ENCODE assay signal across 18 cellular contexts in the genomic region with DNA sequence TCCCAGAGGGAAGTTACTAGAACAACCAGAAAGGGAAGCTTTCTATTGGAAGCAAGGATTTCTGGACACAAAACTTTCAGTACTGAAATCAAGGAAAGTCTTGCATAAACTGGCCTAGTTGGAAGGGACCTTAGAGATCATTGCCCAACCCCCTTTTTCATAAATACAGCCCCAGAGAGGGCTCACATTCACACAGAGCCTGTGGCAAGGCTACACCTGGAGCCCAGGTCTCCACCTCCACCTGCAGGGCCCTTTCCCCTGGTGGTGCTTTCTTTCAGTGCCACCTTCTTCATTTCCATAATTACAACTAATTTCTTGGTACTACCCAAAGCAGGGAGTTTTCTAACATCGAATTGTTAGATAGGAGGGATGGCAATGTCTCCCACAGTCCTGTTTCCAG.
DNase-seq lines count a peak whose midpoint lies in the region; ATAC-seq, FAIRE-seq and TF ChIP-seq lines count a peak whose summit lies in the region.
"Had no signal": no experiment of that assay in that cellular context is flagged by ENCODE, and none has a peak within 500 bp of the region (broad histone marks: within the 10 kb centered on the region; RNA-seq: fewer than 3 reads in every experiment).

No MANE protein-coding gene starts in this region.

- no peak overlapping the region for H3T11ph ChIP-seq in H9 (ENCODE audit: low read length)

- H3K4me1 ChIP-seq in H9 (ENCODE audit: insufficient read depth, low read length) (peaks cover 10% of the 10 kb centered on the region; the same call in 1 of the 2 replicates), astrocyte (ENCODE audit: insufficient read depth, low read length) (peaks cover 53% of the 10 kb centered on the region), foreskin keratinocyte (peaks cover 69% of the 10 kb centered on the region)

- H2BK120ac ChIP-seq in H9 (ENCODE audit: low read depth, low read length, poor library complexity, severe bottlenecking), result no peak overlapping the region

- H3K4me3 ChIP-seq in astrocyte (ENCODE audit: insufficient read depth, low read depth, low read length) (no peak overlapping the region), skin epidermis (no peak overlapping the region)

- H3K9me3 ChIP-seq in H9 (ENCODE audit: control insufficient read depth, low read depth, low read length) (no peaks in the 10 kb centered on the region), astrocyte (ENCODE audit: insufficient read depth, low read depth, low read length) (no peaks in the 10 kb centered on the region)

- CTCF ChIA-PET in activated CD8-positive, alpha-beta T cell treated with anti-CD3 and anti-CD28 coated beads for 36 hours (lab: Charles Lee), result no interaction called here

- H3K9me3 Mint-ChIP-seq in H9, result no peaks in the 10 kb centered on the region
- H3K9me3 Mint-ChIP-seq in astrocyte (ENCODE audit: unreplicated experiment), result no peaks in the 10 kb centered on the region
- no peaks in the 10 kb centered on the region for H3K9me3 Mint-ChIP-seq in activated CD8-positive, alpha-beta T cell treated with anti-CD3 and anti-CD28 coated beads for 36 hours
- H3K9me3 Mint-ChIP-seq: nephron progenitor cell had no signal

- intact Hi-C loops in left colon (cut with DNase I, micrococcal nuclease), result no loop called here
- intact Hi-C loops in activated CD8-positive, alpha-beta T cell treated with anti-CD3 and anti-CD28 coated beads for 36 hours (cut with micrococcal nuclease), result no loop called here

- ATAC-seq in foreskin keratinocyte (no peak), left colon (no peak)
- no peak for ATAC-seq in activated CD8-positive, alpha-beta T cell treated with anti-CD3 and anti-CD28 coated beads for 36 hours

- H3K9ac ChIP-seq in H9 (ENCODE audit: extremely low read depth, insufficient read length, low read length) (no peak overlapping the region), astrocyte (ENCODE audit: low read length) (peak overlapping the region; percentile 75)

- no peak overlapping the region for H2AFZ ChIP-seq in H9 (ENCODE audit: low read length)
- no peak overlapping the region for H2AFZ ChIP-seq in astrocyte (ENCODE audit: low read depth, low read length)

- H2BK15ac ChIP-seq in H9 (ENCODE audit: low read depth, low read length), result no peak overlapping the region

- H3K27ac ChIP-seq in H9 (ENCODE audit: insufficient read length, low read depth, low read length) (no peak overlapping the region), astrocyte (ENCODE audit: low read depth, low read length) (peak overlapping the region; percentile 97), foreskin keratinocyte (peak overlapping the region; percentile 98), skin epidermis (peak overlapping the region in 15 of 21 experiments; percentile 19 to 85 (median 64))

- no peaks in the 10 kb centered on the region for H3K23me2 ChIP-seq in H9 (ENCODE audit: insufficient read length, low read depth, low read length, poor library complexity, severe bottlenecking)

- no peak for FAIRE-seq in astrocyte (lab: Jason Lieb, UNC)

- H3K36me3 ChIP-seq in astrocyte (ENCODE audit: insufficient read depth, low read length), result no peaks in the 10 kb centered on the region

- H3K4me2 ChIP-seq in H9 (ENCODE audit: insufficient read depth, insufficient read length, low read length), result no peak overlapping the region
- peak overlapping the region; percentile 67 for H3K4me2 ChIP-seq in astrocyte (ENCODE audit: low read length)

- H4K91ac ChIP-seq in H9 (ENCODE audit: insufficient read length, low read depth, low read length), result no peak overlapping the region

- H3K18ac ChIP-seq in H9 (ENCODE audit: insufficient read length, low read depth, low read length), result no peak overlapping the region

- no peak overlapping the region for H2BK12ac ChIP-seq in H9 (ENCODE audit: insufficient read length, low read depth, low read length)

- no peak overlapping the region; the same call in 1 of the 2 replicates for H3K14ac ChIP-seq in H9 (ENCODE audit: insufficient read depth, low read length)

- H4K5ac ChIP-seq in H9 (ENCODE audit: insufficient read length, low read depth, low read length), result no peak overlapping the region

- H3K79me2 ChIP-seq in H9 (ENCODE audit: insufficient read depth, low read length) (no peaks in the 10 kb centered on the region), astrocyte (ENCODE audit: insufficient read depth, low read length) (no peaks in the 10 kb centered on the region)

- no peaks in the 10 kb centered on the region for H3K27me3 ChIP-seq in H9 (ENCODE audit: insufficient read depth, low read length)
- H3K27me3 ChIP-seq in astrocyte (ENCODE audit: insufficient read depth, low read length), result no peaks in the 10 kb centered on the region
- no peaks in the 10 kb centered on the region for H3K27me3 ChIP-seq in foreskin keratinocyte

- POLR2A ChIA-PET in activated CD8-positive, alpha-beta T cell treated with anti-CD3 and anti-CD28 coated beads for 36 hours (lab: Charles Lee), result no interaction called here

- no peaks in the 10 kb centered on the region for H4K20me1 ChIP-seq in H9 (ENCODE audit: control insufficient read depth, insufficient read depth, insufficient read length)
- H4K20me1 ChIP-seq in astrocyte (ENCODE audit: insufficient read depth, low read length), result no peaks in the 10 kb centered on the region

- no peaks in the 10 kb centered on the region; the same call in 1 of the 2 replicates for H3K27me3 Mint-ChIP-seq in H9 (ENCODE audit: low read depth)
- H3K27me3 Mint-ChIP-seq in astrocyte (ENCODE audit: low read depth, unreplicated experiment), result peaks cover 7% of the 10 kb centered on the region
- H3K27me3 Mint-ChIP-seq in activated CD8-positive, alpha-beta T cell treated with anti-CD3 and anti-CD28 coated beads for 36 hours, result peaks cover 1% of the 10 kb centered on the region

- no peak overlapping the region for H2AK5ac ChIP-seq in H9 (ENCODE audit: insufficient read length, low read length)

- no peak for TF ChIP-seq CTCF in H9 (conservative IDR thresholded peaks at IDR 0.05)
- no peak for TF ChIP-seq CTCF in astrocyte (IDR thresholded peaks at IDR 0.05; ENCODE audit: insufficient read depth, low read depth, low read length)
- TF ChIP-seq CTCF in foreskin keratinocyte (conservative IDR thresholded peaks at IDR 0.05), result no peak
- TF ChIP-seq CTCF in activated CD8-positive, alpha-beta T cell treated with anti-CD3 and anti-CD28 coated beads for 36 hours (IDR thresholded peaks at IDR 0.05), result no peak

- H2BK5ac ChIP-seq in H9 (ENCODE audit: insufficient read length, low read length), result no peak overlapping the region

- H2BK20ac ChIP-seq in H9 (ENCODE audit: low read depth, low read length, poor library complexity, severe bottlenecking), result no peak overlapping the region

- no peaks in the 10 kb centered on the region for H3K79me1 ChIP-seq in H9 (ENCODE audit: insufficient read depth, low read depth, low read length, poor library complexity, severe bottlenecking)

- no CpG with 5 or more reads among the region's 1 CpG for WGBS in H9 (ENCODE audit: extremely low coverage, insufficient read length, low lambda C conversion rate)

- H3K4me3 Mint-ChIP-seq in H9 (no peak overlapping the region), astrocyte (ENCODE audit: unreplicated experiment) (no peak overlapping the region)
- H3K4me3 Mint-ChIP-seq in activated CD8-positive, alpha-beta T cell treated with anti-CD3 and anti-CD28 coated beads for 36 hours, result no peak overlapping the region
- H3K4me3 Mint-ChIP-seq: nephron progenitor cell had no signal

- H3K4ac ChIP-seq in H9 (ENCODE audit: low read depth, low read length), result no peak overlapping the region

- no peak overlapping the region for H3K56ac ChIP-seq in H9 (ENCODE audit: insufficient read length, low read depth, low read length)

- H3K36me3 Mint-ChIP-seq in H9 (ENCODE audit: insufficient read depth in 1 of 3, low read depth in 3 of 3), result no peaks in the 10 kb centered on the region
- no peaks in the 10 kb centered on the region for H3K36me3 Mint-ChIP-seq in astrocyte (ENCODE audit: low read depth, unreplicated experiment)
- H3K36me3 Mint-ChIP-seq in activated CD8-positive, alpha-beta T cell treated with anti-CD3 and anti-CD28 coated beads for 36 hours (ENCODE audit: low read depth), result no peaks in the 10 kb centered on the region

- H3K4me1 Mint-ChIP-seq in H9 (peaks cover 35 to 38% of the 10 kb centered on the region in 2 experiments), astrocyte (ENCODE audit: low read depth, unreplicated experiment) (peaks cover 29% of the 10 kb centered on the region)
- H3K4me1 Mint-ChIP-seq in activated CD8-positive, alpha-beta T cell treated with anti-CD3 and anti-CD28 coated beads for 36 hours (ENCODE audit: low read depth), result peaks cover 6% of the 10 kb centered on the region

- H4K8ac ChIP-seq in H9 (replicated peaks; ENCODE audit: insufficient read length, low read depth, low read length), result no peak overlapping the region

- DNase-seq in H9 (no peak), astrocyte (ENCODE audit: low read depth) (no peak), foreskin keratinocyte (peak in 1 of 2 donors; percentile 56), left colon (no peak)
- no peak for DNase-seq in activated CD8-positive, alpha-beta memory T cell treated with anti-CD3 and anti-CD28 coated beads, Interleukin-2, amount 50 U/mL, for 48 hours
- no peak for DNase-seq in NK-92 treated with Interleukin-12 subunit alpha and Interleukin-12 subunit beta, amount 100 ng/mL, for 24 hours (lab: John Stamatoyannopoulos, UW)
- no peak for DNase-seq in activated CD8-positive, alpha-beta T cell treated with anti-CD3 and anti-CD28 coated beads for 36 hours
- DNase-seq: activated CD4-positive, alpha-beta T cell treated with anti-CD3 and anti-CD28 coated beads for 4 hours; activated CD8-positive, alpha-beta memory T cell treated with anti-CD3 and anti-CD28 coated beads, Interleukin-2, amount 50 U/mL, for 4 hours; activated gamma-delta T cell; anterior cingulate cortex; MV-4-11; NCI-H2081 treated with DMSO at 0.1 percent for 48 hours; NCI-H510A treated with DMSO at 0.1 percent for 48 hours; nephron progenitor cell; retina; stimulated activated naive CD4-positive, alpha-beta T cell treated with Interleukin-2 at 50 U/mL for 16 hours had no signal

- no peak overlapping the region for H3K23ac ChIP-seq in H9 (ENCODE audit: insufficient read length, low read depth, low read length)

- H3K27ac Mint-ChIP-seq in H9, result peak overlapping the region in 2 of 3 experiments; percentile 99; a peak in 3 of 7 replicates
- H3K27ac Mint-ChIP-seq in astrocyte (ENCODE audit: unreplicated experiment), result peak overlapping the region; percentile 94
- H3K27ac Mint-ChIP-seq in activated CD8-positive, alpha-beta T cell treated with anti-CD3 and anti-CD28 coated beads for 36 hours, result no peak overlapping the region
- H3K27ac Mint-ChIP-seq: nephron progenitor cell had no signal
